26 cellular contexts compared by ENCODE assay signal in the genomic region with DNA sequence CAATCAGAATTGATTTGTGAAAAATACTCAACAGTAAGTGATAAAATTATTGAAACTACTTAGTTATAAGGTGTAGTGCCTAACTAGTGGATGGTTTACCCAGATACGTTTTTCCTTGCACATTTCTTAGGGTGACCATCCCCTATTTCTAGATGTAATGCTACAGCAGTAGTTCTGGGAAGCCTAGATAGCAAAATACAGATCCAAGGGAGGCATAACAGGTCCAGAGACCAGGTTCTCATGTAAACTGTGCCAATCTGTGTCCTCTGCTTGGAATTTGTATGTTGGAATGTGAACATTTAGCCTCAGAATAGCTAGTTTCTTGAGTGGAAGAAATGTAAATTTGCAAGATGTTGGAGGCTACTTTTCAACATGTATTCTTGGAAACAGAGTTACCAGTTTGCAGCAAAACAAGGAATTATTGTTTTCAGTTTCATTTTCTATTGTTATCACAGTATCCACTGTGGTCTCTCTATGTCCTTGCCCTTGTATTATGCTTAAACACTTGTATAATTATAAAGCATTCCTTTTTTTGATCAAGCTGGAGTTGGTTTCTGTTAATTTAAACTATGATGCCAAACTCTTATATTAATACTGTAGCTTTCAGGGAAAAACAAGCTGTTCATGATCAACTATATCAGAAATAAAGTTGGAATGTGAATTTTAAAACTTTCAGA.
DNase-seq lines count a peak whose midpoint lies in the region; ATAC-seq and TF ChIP-seq lines count a peak whose summit lies in the region.
"Had no signal": no experiment of that assay in that cellular context is flagged by ENCODE, and none has a peak within 500 bp of the region (broad histone marks: within the 10 kb centered on the region; RNA-seq: fewer than 3 reads in every experiment).

No MANE protein-coding gene starts in this region.

- H3K4me3 Mint-ChIP-seq in osteocyte (ENCODE audit: unreplicated experiment): peak overlapping the region; percentile 12
- H3K4me3 Mint-ChIP-seq: activated naive CD4-positive, alpha-beta T cell treated with anti-CD3 and anti-CD28 coated beads, Interleukin-2, amount 50 U/mL, for 24 hours; natural killer cell treated with Interleukin-12 subunit alpha and Interleukin-12 subunit beta and Interleukin-15 and Interleukin-18, amount 100 ng/mL, for 72 hours had no signal

- H3K9me2 ChIP-seq in MM.1S (replicated peaks; ENCODE audit: insufficient read depth, low read length): no peaks in the 10 kb centered on the region

- DNase-seq in DND-41 (no peak), MM.1S (peak; percentile 40), astrocyte of the spinal cord (ENCODE audit: low read depth, low spot score) (peak; percentile 3), osteocyte (ENCODE audit: extremely low spot score, unreplicated experiment) (no peak), Ammon's horn (ENCODE audit: low spot score) (no peak)
- DNase-seq in stimulated activated CD4-positive, alpha-beta T cell treated with anti-CD3 and anti-CD28 coated beads, Interleukin-2, amount 100 ng/mL, for 48 hours: no peak
- no peak for DNase-seq in stimulated activated CD4-positive, alpha-beta T cell treated with anti-CD3 and anti-CD28 coated beads, Interleukin-4, amount 100 ng/mL, for 4 hours
- DNase-seq in activated CD4-positive, alpha-beta T cell treated with anti-CD3 and anti-CD28 coated beads, Interleukin-2, amount 50 U/mL, for 48 hours: no peak
- DNase-seq: activated CD4-positive, alpha-beta T cell treated with anti-CD3 and anti-CD28 coated beads for 48 hours; amygdala; lower lobe of right lung; NCI-H1436; NCI-H2107; pancreas; SHP77; stimulated activated naive CD8-positive, alpha-beta T cell treated with anti-CD3 and anti-CD28 coated beads, Interleukin-15, Interleukin-2, amounts not matched to agents 100 U/mL and 50 U/mL, for 24 hours; T1000 had no signal

- H3K4me1 Mint-ChIP-seq in osteocyte (ENCODE audit: unreplicated experiment): peaks cover 24% of the 10 kb centered on the region
- H3K4me1 Mint-ChIP-seq: activated naive CD4-positive, alpha-beta T cell treated with anti-CD3 and anti-CD28 coated beads, Interleukin-2, amount 50 U/mL, for 24 hours had no signal

- H3K36me3 Mint-ChIP-seq in osteocyte (ENCODE audit: unreplicated experiment): no peaks in the 10 kb centered on the region
- H3K36me3 Mint-ChIP-seq: activated naive CD4-positive, alpha-beta T cell treated with anti-CD3 and anti-CD28 coated beads, Interleukin-2, amount 50 U/mL, for 24 hours; natural killer cell treated with Interleukin-12 subunit alpha and Interleukin-12 subunit beta and Interleukin-15 and Interleukin-18, amount 100 ng/mL, for 72 hours had no signal

- no peaks in the 10 kb centered on the region for H3F3A ChIP-seq in MM.1S (ENCODE audit: insufficient read depth, low read length)

- TF ChIP-seq CTCF in DND-41 (IDR thresholded peaks at IDR 0.05; ENCODE audit: borderline replicate concordance, extremely low read depth, low read length, poor library complexity, severe bottlenecking) (no peak), MM.1S (IDR thresholded peaks at IDR 0.05; ENCODE audit: low read length) (no peak), astrocyte of the spinal cord (IDR thresholded peaks at IDR 0.05; ENCODE audit: low read depth, low read length) (no peak), osteocyte (IDR thresholded peaks at IDR 0.05) (no peak)

- in situ Hi-C loops in astrocyte of the spinal cord (cut with HindIII; ENCODE audit: low sequenced_read_pairs): no loop called here

- ATAC-seq in DND-41 (ENCODE audit: insufficient read depth, low read depth): peak; percentile 83
- ATAC-seq: gastroesophageal sphincter; K562; lower lobe of right lung; natural killer cell treated with Interleukin-12 subunit alpha and Interleukin-12 subunit beta and Interleukin-15 and Interleukin-18, amount 100 ng/mL, for 72 hours; Panc1; pancreas; stimulated activated naive CD8-positive, alpha-beta T cell treated with anti-CD3 and anti-CD28 coated beads, Interleukin-15, Interleukin-2, amounts not matched to agents 100 U/mL and 50 U/mL, for 24 hours had no signal

- H3K4me1 ChIP-seq in DND-41 (ENCODE audit: insufficient read depth, low read length) (peaks cover 10% of the 10 kb centered on the region), MM.1S (ENCODE audit: low read length) (peaks cover 12% of the 10 kb centered on the region; the same call in 1 of the 2 replicates)
- H3K4me1 ChIP-seq: gastroesophageal sphincter, lower lobe of right lung, pancreas, right atrium auricular region, vagina had no signal

- H2AFZ ChIP-seq in DND-41 (ENCODE audit: low read depth, low read length): peak overlapping the region; percentile 78
- peak overlapping the region; percentile 35 for H2AFZ ChIP-seq in MM.1S (ENCODE audit: low read length)

- no peaks in the 10 kb centered on the region for H3K79me2 ChIP-seq in DND-41 (ENCODE audit: insufficient read depth, low read length)
- H3K79me2 ChIP-seq in MM.1S (ENCODE audit: low read length): no peaks in the 10 kb centered on the region

- no peaks in the 10 kb centered on the region for H4K20me1 ChIP-seq in DND-41 (ENCODE audit: insufficient read depth, low read length)
- no peaks in the 10 kb centered on the region for H4K20me1 ChIP-seq in MM.1S (ENCODE audit: insufficient read depth, low read length)

- H3K36me3 ChIP-seq in DND-41 (ENCODE audit: insufficient read depth, low read length): no peaks in the 10 kb centered on the region
- no peaks in the 10 kb centered on the region for H3K36me3 ChIP-seq in MM.1S (replicated peaks; ENCODE audit: insufficient read depth, low read length)
- H3K36me3 ChIP-seq: gastroesophageal sphincter, lower lobe of right lung, pancreas, right atrium auricular region, thoracic aorta, vagina had no signal

- no peaks in the 10 kb centered on the region for H3K9me3 ChIP-seq in DND-41 (ENCODE audit: insufficient read depth, low read length, severe bottlenecking)
- no peaks in the 10 kb centered on the region for H3K9me3 ChIP-seq in MM.1S (replicated peaks; ENCODE audit: insufficient read depth, low read length)
- H3K9me3 ChIP-seq: gastroesophageal sphincter, lower lobe of right lung, pancreas, right atrium auricular region, thoracic aorta, vagina had no signal

- H3K4me2 ChIP-seq in DND-41 (ENCODE audit: insufficient read depth, low read length): peak overlapping the region; percentile 63
- peak overlapping the region; percentile 40 for H3K4me2 ChIP-seq in MM.1S (ENCODE audit: low read depth, low read length)
- H3K4me2 ChIP-seq: smooth muscle cell had no signal

- peak overlapping the region; percentile 80 for H3K27ac ChIP-seq in DND-41 (ENCODE audit: low read length)
- no peak overlapping the region for H3K27ac ChIP-seq in MM.1S (ENCODE audit: low read length)
- H3K27ac ChIP-seq: gastroesophageal sphincter, lower lobe of right lung, pancreas, right atrium auricular region, thoracic aorta, vagina had no signal

- no peaks in the 10 kb centered on the region for H3K27me3 ChIP-seq in DND-41 (ENCODE audit: insufficient read depth, low read length, poor library complexity)
- no peaks in the 10 kb centered on the region for H3K27me3 ChIP-seq in MM.1S (replicated peaks; ENCODE audit: insufficient read depth, low read length)
- H3K27me3 ChIP-seq: gastroesophageal sphincter, pancreas, right atrium auricular region, vagina had no signal

- H3K4me3 ChIP-seq in DND-41 (ENCODE audit: low read depth in 1 of 2, low read length in 2 of 2) (peak overlapping the region in 1 of 2 experiments; percentile 48; a peak in 2 of 4 replicates), MM.1S (ENCODE audit: low read length) (no peak overlapping the region), astrocyte of the spinal cord (ENCODE audit: low read depth, low read length) (no peak overlapping the region)
- H3K4me3 ChIP-seq: gastroesophageal sphincter, K562, lower lobe of right lung, pancreas, right atrium auricular region, smooth muscle cell, thoracic aorta, vagina had no signal

- H3K9ac ChIP-seq in DND-41 (ENCODE audit: low read depth, low read length) (peak overlapping the region; percentile 38), MM.1S (ENCODE audit: low read length) (no peak overlapping the region)

- H3K27ac Mint-ChIP-seq in osteocyte (ENCODE audit: unreplicated experiment): no peak overlapping the region
- H3K27ac Mint-ChIP-seq: activated naive CD4-positive, alpha-beta T cell treated with anti-CD3 and anti-CD28 coated beads, Interleukin-2, amount 50 U/mL, for 24 hours; natural killer cell treated with Interleukin-12 subunit alpha and Interleukin-12 subunit beta and Interleukin-15 and Interleukin-18, amount 100 ng/mL, for 72 hours had no signal

- H3K27me3 Mint-ChIP-seq in osteocyte (ENCODE audit: unreplicated experiment): no peaks in the 10 kb centered on the region
- H3K27me3 Mint-ChIP-seq: activated naive CD4-positive, alpha-beta T cell treated with anti-CD3 and anti-CD28 coated beads, Interleukin-2, amount 50 U/mL, for 24 hours; natural killer cell treated with Interleukin-12 subunit alpha and Interleukin-12 subunit beta and Interleukin-15 and Interleukin-18, amount 100 ng/mL, for 72 hours had no signal

- H3K9me3 Mint-ChIP-seq in osteocyte (ENCODE audit: unreplicated experiment): peaks cover 3% of the 10 kb centered on the region

Comparison
In these comparisons a context has a peak if more than half of its experiments do, and no peak if none do; other contexts are left out.
1. DNase-seq: peak in MM.1S (single experiment) and astrocyte of the spinal cord (single experiment); none in DND-41 (single experiment), osteocyte (single experiment), stimulated activated CD4-positive, alpha-beta T cell treated with anti-CD3 and anti-CD28 coated beads, Interleukin-2, amount 100 ng/mL, for 48 hours (0 of 2), Ammon's horn (single experiment), stimulated activated CD4-positive, alpha-beta T cell treated with anti-CD3 and anti-CD28 coated beads, Interleukin-4, amount 100 ng/mL, for 4 hours (0 of 2) and activated CD4-positive, alpha-beta T cell treated with anti-CD3 and anti-CD28 coated beads, Interleukin-2, amount 50 U/mL, for 48 hours (0 of 2).